In the genomic region with DNA sequence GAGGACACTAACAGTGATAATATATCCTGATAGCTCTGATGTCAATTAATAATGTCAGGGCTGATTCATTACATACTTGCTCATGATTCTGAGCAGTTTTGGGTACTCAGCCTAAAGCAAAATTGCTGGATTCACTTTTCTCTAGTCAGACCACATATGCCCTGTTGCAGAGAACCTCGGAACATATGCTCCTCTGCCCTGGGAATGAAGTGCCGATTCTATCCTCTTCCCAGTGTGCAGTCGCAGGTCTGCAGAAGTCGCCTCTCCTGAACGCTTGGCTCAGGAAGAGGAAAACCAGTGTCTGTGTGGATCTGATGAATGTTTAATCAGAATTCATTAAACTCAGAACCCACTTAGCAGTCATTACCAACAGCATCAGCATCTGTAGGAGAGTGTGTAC, we compare ENCODE assay signal across 16 cellular contexts. TPM values are rescaled to one million over a fixed set of nuclear protein-coding genes. Genes with fewer than 3 reads are reported as not detected.
A peak's percentile ranks its signal among the peaks of the same experiment; 100 is the strongest.
DNase-seq lines count a peak whose midpoint lies in the region; ATAC-seq lines count a peak whose summit lies in the region.
"Had no signal": no experiment of that assay in that cellular context is flagged by ENCODE, and none has a peak within 500 bp of the region (broad histone marks: within the 10 kb centered on the region; RNA-seq: fewer than 3 reads in every experiment).

No MANE protein-coding gene starts in this region.

- no peak for ATAC-seq in HG03139 (IDR thresholded peaks at IDR 0.05; ENCODE audit: unreplicated experiment)
- ATAC-seq: HepG2 had no signal

- in situ Hi-C loops in G401 (cut with HindIII; ENCODE audit: low sequenced_read_pairs): no loop called here

- DNase-seq in G401 (ENCODE audit: low spot score) (peak; percentile 79), RPMI7951 (ENCODE audit: low read depth) (peak; percentile 20), cerebellar cortex (ENCODE audit: low spot score) (peak; percentile 72), NCI-H446 (lab: John Stamatoyannopoulos, UW) (no peak), middle frontal gyrus (ENCODE audit: extremely low spot score, low spot score) (no peak), DMS 273 treated with DMSO at 0.1 percent for 48 hours (lab: John Stamatoyannopoulos, UW) (no peak)
- DNase-seq: AML-193; Caco-2; CD4-positive, alpha-beta T cell; DMS79 treated with DMSO at 0.1 percent for 48 hours; EL; GM23248; HCEC 1CT; KG1 had no signal

RNA-seq across cellular contexts. Expression of gene ABCC12, which starts 34.5 kb away (rescaled TPM):
- total RNA-seq in G401 (2014; rRNA removed; shearing (Covaris generic)): not detected in 2 replicates
- total RNA-seq in RPMI7951 (2014; rRNA removed; shearing (Covaris generic)): 0.29 and 0.48 TPM in 2 replicates
- total RNA-seq: Caco-2; CD4-positive, alpha-beta T cell; GM23248; HepG2 had no signal

Comparison
In these comparisons a context has a peak if more than half of its experiments do, and no peak if none do; other contexts are left out.
1. DNase-seq: peak in G401 (single experiment), RPMI7951 (single experiment) and cerebellar cortex (single experiment); none in NCI-H446 (0 of 2), middle frontal gyrus (single experiment) and DMS 273 treated with DMSO at 0.1 percent for 48 hours (single experiment).